1 cellular context compared by ENCODE assay signal in genomic region chr10:124689911-124690498, GRCh38.
TF ChIP-seq lines count a peak whose summit lies in the region.

No MANE protein-coding gene starts in this region.

TF ChIP-seq in SK-N-SH, 30 proteins besides CTCF, POLR2A, EP300 and RAD21 (continued from another document):
- TF ChIP-seq REST (IDR thresholded peaks at IDR 0.05; ENCODE audit: low read depth, low read length), result no peak
- no peak for TF ChIP-seq MAX (IDR thresholded peaks at IDR 0.05; ENCODE audit: low read depth)
- TF ChIP-seq USF2 (IDR thresholded peaks at IDR 0.05; ENCODE audit: borderline replicate concordance, low read depth, low read length), result no peak
- no peak for TF ChIP-seq GATA2 (CRISPR knock-in tag; IDR thresholded peaks at IDR 0.05)
- no peak for TF ChIP-seq FOXM1 (IDR thresholded peaks at IDR 0.05; ENCODE audit: low read depth)
- TF ChIP-seq RCOR1 (IDR thresholded peaks at IDR 0.05; ENCODE audit: low read length), result no peak
- TF ChIP-seq TCF12 (IDR thresholded peaks at IDR 0.05), result no peak
- TF ChIP-seq NFIC (IDR thresholded peaks at IDR 0.05; ENCODE audit: borderline replicate concordance), result no peak
- TF ChIP-seq NRF1 (IDR thresholded peaks at IDR 0.05; ENCODE audit: low read depth, low read length), result no peak
- no peak for TF ChIP-seq RXRA (IDR thresholded peaks at IDR 0.05; ENCODE audit: borderline replicate concordance, low read depth)
- no peak for TF ChIP-seq SMC3 (IDR thresholded peaks at IDR 0.05; ENCODE audit: low read depth, low read length)
- no peak for TF ChIP-seq GABPA (IDR thresholded peaks at IDR 0.05; ENCODE audit: low read depth)
